Comparison of ENCODE assay signal across 22 cellular contexts in genomic region chr14:80575763-80576162, GRCh38.
DNase-seq lines count a peak whose midpoint lies in the region; ATAC-seq and TF ChIP-seq lines count a peak whose summit lies in the region.
"Had no signal": no experiment of that assay in that cellular context is flagged by ENCODE, and none has a peak within 500 bp of the region (broad histone marks: within the 10 kb centered on the region; RNA-seq: fewer than 3 reads in every experiment).

No MANE protein-coding gene starts in this region.

- no peaks in the 10 kb centered on the region for H3K36me3 Mint-ChIP-seq in activated naive CD4-positive, alpha-beta T cell treated with anti-CD3 and anti-CD28 coated beads, Interleukin-2, amount 50 U/mL, for 72 hours

- no peak overlapping the region for H3K27ac ChIP-seq in foreskin keratinocyte
- H3K27ac ChIP-seq: A549; BLaER1 treated with 17β-estradiol and CSF1 and Interleukin-3, amounts not matched to agents 10 nM and 100 nM; GM23248; PC-9; SJCRH30 had no signal

- no peak overlapping the region for H3K27ac Mint-ChIP-seq in activated naive CD4-positive, alpha-beta T cell treated with anti-CD3 and anti-CD28 coated beads, Interleukin-2, amount 50 U/mL, for 72 hours

- no peaks in the 10 kb centered on the region for H3K4me1 ChIP-seq in foreskin keratinocyte
- H3K4me1 ChIP-seq: BLaER1 treated with 17β-estradiol and CSF1 and Interleukin-3, amounts not matched to agents 10 nM and 100 nM had no signal

- H3K27me3 ChIP-seq in foreskin keratinocyte = no peaks in the 10 kb centered on the region
- H3K27me3 ChIP-seq: BLaER1 treated with 17β-estradiol and CSF1 and Interleukin-3, amounts not matched to agents 10 nM and 100 nM; SJCRH30 had no signal

- DNase-seq in activated naive CD4-positive, alpha-beta T cell treated with anti-CD3 and anti-CD28 coated beads, Interleukin-2, amount 50 U/mL, for 72 hours (ENCODE audit: low spot score in 2 of 2) = no peak
- DNase-seq in activated naive CD4-positive, alpha-beta T cell (lab: John Stamatoyannopoulos, UW) = no peak
- DNase-seq in foreskin keratinocyte = peak in 1 of 2 donors; percentile 17
- DNase-seq in stimulated activated CD4-positive, alpha-beta T cell treated with anti-CD3 and anti-CD28 coated beads, Interleukin-15, amount 100 ng/mL, for 24 hours = no peak
- DNase-seq: CD8-positive, alpha-beta memory T cell; DMS79; GM23248; KG1; NCI-H146; NCI-H2081; NCI-H510A; NCI-H82; PC-9; SJCRH30 had no signal

- no peak for TF ChIP-seq CTCF in foreskin keratinocyte (conservative IDR thresholded peaks at IDR 0.05)

- peak; percentile 40 to 99 for ATAC-seq in activated naive CD4-positive, alpha-beta T cell treated with anti-CD3 and anti-CD28 coated beads, Interleukin-2, amount 50 U/mL, for 72 hours
- ATAC-seq in GM21526 (IDR thresholded peaks at IDR 0.05; ENCODE audit: low FRiP score, unreplicated experiment) (peak; percentile 51), HG03039 (IDR thresholded peaks at IDR 0.05; ENCODE audit: unreplicated experiment) (peak; percentile 72), foreskin keratinocyte (peak; percentile 89), GM21786 (IDR thresholded peaks at IDR 0.05; ENCODE audit: unreplicated experiment) (no peak), HG03439 (IDR thresholded peaks at IDR 0.05; ENCODE audit: unreplicated experiment) (no peak)
- ATAC-seq: A549, HCT116, HepG2 had no signal

- H3K9me3 Mint-ChIP-seq in activated naive CD4-positive, alpha-beta T cell treated with anti-CD3 and anti-CD28 coated beads, Interleukin-2, amount 50 U/mL, for 72 hours = no peaks in the 10 kb centered on the region
- H3K9me3 Mint-ChIP-seq: CD8-positive, alpha-beta memory T cell had no signal

Comparison
In these comparisons a context has a peak if more than half of its experiments do, and no peak if none do; other contexts are left out.
1. ATAC-seq: peak in activated naive CD4-positive, alpha-beta T cell treated with anti-CD3 and anti-CD28 coated beads, Interleukin-2, amount 50 U/mL, for 72 hours (2 of 2), GM21526 (single experiment), HG03039 (single experiment) and foreskin keratinocyte (single experiment); none in GM21786 (single experiment) and HG03439 (single experiment).